15 cellular contexts compared by ENCODE assay signal in the genomic region with DNA sequence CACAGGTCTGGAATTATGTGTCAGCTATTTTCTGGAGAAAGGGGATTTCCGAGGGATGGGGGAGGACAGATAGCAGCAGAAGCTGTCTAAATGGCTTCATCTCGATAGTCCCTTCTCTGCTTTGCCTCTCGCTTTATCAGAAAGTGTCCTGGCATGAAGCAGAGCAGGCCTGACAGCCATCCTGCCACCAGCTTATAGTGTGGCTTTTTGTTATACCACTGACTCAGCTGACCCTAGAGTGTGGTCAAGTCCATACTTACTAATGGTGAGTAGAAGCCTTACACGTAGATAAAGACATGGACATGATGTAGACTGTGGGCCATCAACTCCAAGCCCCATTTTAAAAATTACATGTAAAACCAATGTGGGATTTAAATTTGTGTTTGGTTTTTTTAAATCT.
"Had no signal": no experiment of that assay in that cellular context is flagged by ENCODE, and none has a peak within 500 bp of the region (broad histone marks: within the 10 kb centered on the region; RNA-seq: fewer than 3 reads in every experiment).

No MANE protein-coding gene starts in this region.

- H3K27ac ChIP-seq: neural progenitor cell, ovary, sigmoid colon had no signal

- ATAC-seq: activated CD8-positive, alpha-beta T cell treated with anti-CD3 and anti-CD28 coated beads for 36 hours had no signal

- H3K27me3 ChIP-seq: neural progenitor cell, ovary, sigmoid colon had no signal

- H3K27me3 Mint-ChIP-seq: activated CD8-positive, alpha-beta T cell treated with anti-CD3 and anti-CD28 coated beads for 36 hours; naive B cell; type B pancreatic cell had no signal

- H3K9me3 ChIP-seq: ovary, sigmoid colon, SK-N-SH had no signal

- H3K9me3 Mint-ChIP-seq: activated CD8-positive, alpha-beta T cell treated with anti-CD3 and anti-CD28 coated beads for 36 hours; activated T-helper 1 cell treated with anti-CD3 and anti-CD28 coated beads, Interleukin-12 subunit alpha, Interleukin-12 subunit beta, Interleukin-2, Interleukin-4 antibody, amounts not matched to agents 30 ng/mL and 10 ng/mL and 1 ng/mL, durations not matched to agents 14 hours and 24 hours and 36 hours; naive B cell; neural progenitor cell; type B pancreatic cell had no signal

- H3K4me3 ChIP-seq: neural progenitor cell, ovary, sigmoid colon had no signal

- H3K27ac Mint-ChIP-seq: activated CD8-positive, alpha-beta T cell treated with anti-CD3 and anti-CD28 coated beads for 36 hours; neural progenitor cell; type B pancreatic cell had no signal

- H3K4me1 Mint-ChIP-seq: neural progenitor cell had no signal

- H3K4me3 Mint-ChIP-seq: activated CD8-positive, alpha-beta T cell treated with anti-CD3 and anti-CD28 coated beads for 36 hours; activated T-helper 1 cell treated with anti-CD3 and anti-CD28 coated beads, Interleukin-12 subunit alpha, Interleukin-12 subunit beta, Interleukin-2, Interleukin-4 antibody, amounts not matched to agents 30 ng/mL and 10 ng/mL and 1 ng/mL, durations not matched to agents 14 hours and 24 hours and 36 hours; naive B cell; neural progenitor cell; type B pancreatic cell had no signal

- DNase-seq: activated CD4-positive, alpha-beta T cell treated with anti-CD3 and anti-CD28 coated beads for 1 hour; activated CD8-positive, alpha-beta T cell treated with anti-CD3 and anti-CD28 coated beads for 36 hours; activated naive CD4-positive, alpha-beta T cell treated with Interleukin-2 at 50 U/mL for 16 hours; naive B cell; ovary; sigmoid colon; SK-N-SH; stimulated activated CD4-positive, alpha-beta T cell treated with anti-CD3 and anti-CD28 coated beads, Interleukin-12 subunit alpha, Interleukin-12 subunit beta, amount 100 ng/mL, for 4 hours; stimulated activated CD4-positive, alpha-beta T cell treated with anti-CD3 and anti-CD28 coated beads, Interleukin-2, amount 100 ng/mL, for 24 hours; stimulated activated naive CD4-positive, alpha-beta T cell treated with Interleukin-2 at 50 U/mL for 16 hours; T-helper 1 cell; T1000 had no signal

- H3K36me3 ChIP-seq: ovary had no signal
